16 cellular contexts compared by ENCODE assay signal in the genomic region with DNA sequence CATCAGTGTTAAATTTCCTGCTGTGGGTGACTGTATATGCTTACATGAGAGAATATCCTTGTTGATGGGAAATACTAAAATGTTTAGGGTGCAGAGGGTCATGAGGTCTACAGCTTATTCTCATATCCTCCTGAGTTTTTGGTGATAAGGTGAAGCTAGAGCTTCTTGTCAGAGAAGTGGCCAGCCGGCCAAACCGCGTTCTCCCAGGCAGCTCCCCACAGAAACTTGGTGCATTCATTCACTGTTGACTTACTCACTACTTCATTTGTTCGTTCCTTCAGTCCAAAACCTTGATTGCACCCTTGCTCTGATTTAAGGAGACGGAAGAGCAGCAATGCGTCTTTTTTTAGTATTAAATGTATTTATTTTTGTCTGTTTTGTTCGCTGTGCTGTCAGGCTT. TPM values are rescaled to one million over a fixed set of nuclear protein-coding genes. Genes with fewer than 3 reads are reported as not detected.
"Had no signal": no experiment of that assay in that cellular context is flagged by ENCODE, and none has a peak within 500 bp of the region (broad histone marks: within the 10 kb centered on the region; RNA-seq: fewer than 3 reads in every experiment).

No MANE protein-coding gene starts in this region.

- H3K36me3 ChIP-seq: colonic mucosa, neutrophil had no signal

- H3K27me3 Mint-ChIP-seq: type B pancreatic cell had no signal

- DNase-seq: colonic mucosa; dermis blood vessel endothelial cell; foreskin keratinocyte; hippocampal formation; left colon; mesendoderm; naive thymus-derived CD4-positive, alpha-beta T cell; small intestine; stimulated activated CD4-positive, alpha-beta T cell treated with anti-CD3 and anti-CD28 coated beads, Interleukin-2, amount 100 ng/mL, for 48 hours; stimulated activated naive CD8-positive, alpha-beta T cell treated with anti-CD3 and anti-CD28 coated beads, Interleukin-15, Interleukin-2, amounts not matched to agents 100 U/mL and 50 U/mL, for 24 hours had no signal

- ATAC-seq: foreskin keratinocyte; left colon; naive thymus-derived CD4-positive, alpha-beta T cell; stimulated activated effector memory CD8-positive, alpha-beta T cell treated with anti-CD3 and anti-CD28 coated beads, Interleukin-12 subunit alpha, Interleukin-12 subunit beta, amount 100 ng/mL, for 72 hours had no signal

- H3K4me3 ChIP-seq: colonic mucosa, suprapubic skin, thyroid gland, vagina had no signal

- H3K9me3 ChIP-seq: colonic mucosa, suprapubic skin, thyroid gland had no signal

- H3K27me3 ChIP-seq: colonic mucosa, thyroid gland, vagina had no signal

- H3K4me1 ChIP-seq: foreskin keratinocyte had no signal

- H3K27ac Mint-ChIP-seq: stimulated activated effector memory CD8-positive, alpha-beta T cell treated with anti-CD3 and anti-CD28 coated beads, Interleukin-12 subunit alpha, Interleukin-12 subunit beta, amount 100 ng/mL, for 72 hours; type B pancreatic cell had no signal

- H3K27ac ChIP-seq: colonic mucosa, foreskin keratinocyte, neutrophil, suprapubic skin, vagina had no signal

- H3K4me3 Mint-ChIP-seq: stimulated activated effector memory CD8-positive, alpha-beta T cell treated with anti-CD3 and anti-CD28 coated beads, Interleukin-12 subunit alpha, Interleukin-12 subunit beta, amount 100 ng/mL, for 72 hours; type B pancreatic cell had no signal

- H3K36me3 Mint-ChIP-seq: stimulated activated effector memory CD8-positive, alpha-beta T cell treated with anti-CD3 and anti-CD28 coated beads, Interleukin-12 subunit alpha, Interleukin-12 subunit beta, amount 100 ng/mL, for 72 hours had no signal

RNA-seq across cellular contexts. Expression of gene SNED1, which starts 8.7 kb away (rescaled TPM):
- total RNA-seq: foreskin keratinocyte had no signal
